In the genomic region with DNA sequence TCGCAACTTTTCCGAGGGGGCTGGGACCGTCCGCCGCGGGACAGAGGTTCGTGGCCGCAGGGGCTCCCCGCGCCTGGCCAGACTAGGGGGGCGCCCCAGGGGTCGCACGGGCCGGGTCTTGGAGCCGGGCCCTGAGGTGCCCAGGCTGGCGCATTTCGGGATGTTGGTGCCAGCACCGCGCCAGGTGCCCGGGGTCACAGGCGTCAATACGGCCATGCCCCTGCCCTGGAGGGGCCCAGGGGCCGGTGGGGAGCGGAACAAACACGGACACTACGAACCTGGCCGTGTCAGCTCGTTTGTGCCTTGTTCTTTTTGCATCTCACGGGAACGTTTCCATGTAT, we compare ENCODE assay signal across 9 cellular contexts. TPM values are rescaled to one million over a fixed set of nuclear protein-coding genes. Genes with fewer than 3 reads are reported as not detected.
DNase-seq lines count a peak whose midpoint lies in the region; ATAC-seq, FAIRE-seq and TF ChIP-seq lines count a peak whose summit lies in the region.
"Had no signal": no experiment of that assay in that cellular context is flagged by ENCODE, and none has a peak within 500 bp of the region (broad histone marks: within the 10 kb centered on the region; RNA-seq: fewer than 3 reads in every experiment).

No MANE protein-coding gene starts in this region.

- peak overlapping the region; percentile 78 for H3K4me2 ChIP-seq in keratinocyte (ENCODE audit: control insufficient read depth, extremely low read depth, insufficient read depth, low read depth, low read length)

- TF ChIP-seq CTCF in keratinocyte (optimal IDR thresholded peaks at IDR 0.05 in 1 of 3, IDR thresholded peaks at IDR 0.05 in 1 of 3, conservative IDR thresholded peaks at IDR 0.05 in 1 of 3; ENCODE audit: extremely low read depth in 1 of 3, insufficient read depth in 2 of 3, low read length in 3 of 3) (no peak), testis (IDR thresholded peaks at IDR 0.05) (no peak)

- no peak for DNase-seq in T-helper 2 cell treated with Interferon-gamma antibody and Interleukin-4, amounts not matched to agents 5 μg/mL and 100 μg/mL, for 36 hours (ENCODE audit: low spot score)
- DNase-seq in T-helper 2 cell = no peak
- DNase-seq in keratinocyte (ENCODE audit: low read depth, low spot score) = no peak
- DNase-seq in testis = no peak
- no peak for DNase-seq in epidermal melanocyte (ENCODE audit: insufficient read length, low spot score)
- DNase-seq in head of caudate nucleus = no peak

- no peak overlapping the region for H3K9ac ChIP-seq in keratinocyte (ENCODE audit: control insufficient read depth, extremely low read depth, insufficient read depth, low read length)

- ATAC-seq in HG03097 (IDR thresholded peaks at IDR 0.05; ENCODE audit: low FRiP score, unreplicated experiment) = no peak

- H3K4me1 ChIP-seq in keratinocyte (ENCODE audit: control insufficient read depth, extremely low read depth, insufficient read depth, low read length) = no peaks in the 10 kb centered on the region
- no peaks in the 10 kb centered on the region for H3K4me1 ChIP-seq in testis

- H3K36me3 ChIP-seq in keratinocyte (ENCODE audit: control insufficient read depth in 2 of 2, extremely low read depth in 1 of 2, insufficient read depth in 2 of 2, low read length in 2 of 2) (no peaks in the 10 kb centered on the region), testis (ENCODE audit: low read depth, missing control alignments) (no peaks in the 10 kb centered on the region)

- H3K4me3 ChIP-seq in keratinocyte (ENCODE audit: control insufficient read depth in 2 of 3, extremely low read depth in 1 of 3, insufficient read depth in 2 of 3, low read depth in 1 of 3, low read length in 3 of 3) (peak overlapping the region; percentile 7 to 27 (median 15)), testis (peak overlapping the region; percentile 55 to 62)

- H3K4me1 Mint-ChIP-seq in T-helper 2 cell treated with Interferon-gamma antibody and Interleukin-4, amounts not matched to agents 5 μg/mL and 100 μg/mL, for 36 hours (ENCODE audit: low read depth) = peaks cover 28% of the 10 kb centered on the region
- H3K4me1 Mint-ChIP-seq in activated naive CD8-positive, alpha-beta T cell (ENCODE audit: low read depth) = peaks cover 16% of the 10 kb centered on the region

- peaks cover 5% of the 10 kb centered on the region for H3K36me3 Mint-ChIP-seq in T-helper 2 cell treated with Interferon-gamma antibody and Interleukin-4, amounts not matched to agents 5 μg/mL and 100 μg/mL, for 36 hours (ENCODE audit: low read depth)
- no peaks in the 10 kb centered on the region for H3K36me3 Mint-ChIP-seq in activated naive CD8-positive, alpha-beta T cell

- H3K27ac ChIP-seq in keratinocyte (ENCODE audit: control insufficient read depth, insufficient read depth, low read length) = no peak overlapping the region
- peak overlapping the region in 1 of 2 donors; percentile 18 for H3K27ac ChIP-seq in testis

- no peak overlapping the region for H2AFZ ChIP-seq in keratinocyte (ENCODE audit: control insufficient read depth, low read length)

- H3K9me3 Mint-ChIP-seq in T-helper 2 cell treated with Interferon-gamma antibody and Interleukin-4, amounts not matched to agents 5 μg/mL and 100 μg/mL, for 36 hours = no peaks in the 10 kb centered on the region
- no peaks in the 10 kb centered on the region for H3K9me3 Mint-ChIP-seq in activated naive CD8-positive, alpha-beta T cell (ENCODE audit: low read depth)

- 2 to 3% methylated on average over 5 to 15 of the region's 30 CpGs for WGBS in testis, 2 donors

- H3K27ac Mint-ChIP-seq in T-helper 2 cell treated with Interferon-gamma antibody and Interleukin-4, amounts not matched to agents 5 μg/mL and 100 μg/mL, for 36 hours = peak overlapping the region; percentile 85
- no peak overlapping the region for H3K27ac Mint-ChIP-seq in activated naive CD8-positive, alpha-beta T cell

- TF ChIP-seq POLR2A in testis (IDR thresholded peaks at IDR 0.05) = no peak

- H3K9me3 ChIP-seq in keratinocyte (ENCODE audit: control insufficient read depth, low read depth, low read length) (no peaks in the 10 kb centered on the region), testis (no peaks in the 10 kb centered on the region)

- peaks cover 41% of the 10 kb centered on the region for H3K27me3 ChIP-seq in keratinocyte (ENCODE audit: control insufficient read depth, extremely low read depth, insufficient read depth, low read length)
- H3K27me3 ChIP-seq in testis = no peaks in the 10 kb centered on the region

- FAIRE-seq in keratinocyte (lab: Jason Lieb, UNC) = no peak
- FAIRE-seq: A204.1 had no signal

- dilution Hi-C loops in keratinocyte (cut with MboI; ENCODE audit: extremely low pct_ligation_motif_present, low sequenced_read_pairs) = no loop called here

- H4K20me1 ChIP-seq in keratinocyte (ENCODE audit: control insufficient read depth, extremely low read depth, insufficient read depth, low read length) = no peaks in the 10 kb centered on the region

- no peaks in the 10 kb centered on the region for H3K79me2 ChIP-seq in keratinocyte (ENCODE audit: control insufficient read depth, insufficient read depth, low read length)

- H3K9me1 ChIP-seq in keratinocyte (ENCODE audit: control insufficient read depth, extremely low read depth, insufficient read depth, low read length) = no peaks in the 10 kb centered on the region

- peaks cover 20% of the 10 kb centered on the region for H3K27me3 Mint-ChIP-seq in T-helper 2 cell treated with Interferon-gamma antibody and Interleukin-4, amounts not matched to agents 5 μg/mL and 100 μg/mL, for 36 hours (ENCODE audit: low read depth)
- H3K27me3 Mint-ChIP-seq in activated naive CD8-positive, alpha-beta T cell = peaks cover 31% of the 10 kb centered on the region

- peak overlapping the region; percentile 93 for H3K4me3 Mint-ChIP-seq in T-helper 2 cell treated with Interferon-gamma antibody and Interleukin-4, amounts not matched to agents 5 μg/mL and 100 μg/mL, for 36 hours
- H3K4me3 Mint-ChIP-seq in activated naive CD8-positive, alpha-beta T cell = peak overlapping the region; percentile 82

- intact Hi-C loops in testis (cut with DNase I; ENCODE audit: low total_unique reads) (no loop called here), head of caudate nucleus (cut with DNase I) (no loop called here)

RNA-seq across cellular contexts. Expression of gene TM6SF1, which starts 0.4 kb away (rescaled TPM):
- polyA plus RNA-seq in keratinocyte (0.05 TPM in 1 of 3 replicates, not detected in the others), testis (ENCODE audit: insufficient read depth, low read depth, low replicate concordance) (9.7 TPM)
- polyA plus RNA-seq in keratinocyte (2011; ENCODE audit: low read depth) = not detected
- polyA plus RNA-seq in keratinocyte (2011; cell fraction: cytosol; rRNA removed) = 0.05 TPM in 1 of 2 replicates, not detected in the other
- not detected in 2 replicates for polyA plus RNA-seq in keratinocyte (2011; cell fraction: nucleus; rRNA removed)
- polyA plus RNA-seq in keratinocyte (2012; ENCODE audit: low replicate concordance) = not detected in 2 replicates
- polyA minus RNA-seq in keratinocyte = not detected in 3 replicates
- polyA minus RNA-seq in keratinocyte (2011; cell fraction: cytosol; rRNA and poly(A)+ RNA removed) = not detected
- not detected in 2 replicates for polyA minus RNA-seq in keratinocyte (2011; cell fraction: nucleus; rRNA and poly(A)+ RNA removed)
- total RNA-seq in testis = 1 to 10 TPM; 3.0 to 5.0 TPM

RNA-seq across cellular contexts. Expression of gene BTBD1, which starts 40.8 kb away (rescaled TPM):
- polyA plus RNA-seq in keratinocyte (37.8 to 70.5 TPM (median 58.7 TPM) in 3 replicates), testis (ENCODE audit: insufficient read depth, low read depth, low replicate concordance) (118 TPM)
- 30.1 TPM for polyA plus RNA-seq in keratinocyte (2011; ENCODE audit: low read depth)
- polyA plus RNA-seq in keratinocyte (2011; cell fraction: cytosol; rRNA removed) = 42.4 and 82.9 TPM in 2 replicates
- polyA plus RNA-seq in keratinocyte (2011; cell fraction: nucleus; rRNA removed) = 32.7 and 39.3 TPM in 2 replicates
- 31.3 and 37.9 TPM in 2 replicates for polyA plus RNA-seq in keratinocyte (2012; ENCODE audit: low replicate concordance)
- polyA minus RNA-seq in keratinocyte = 12.1 to 78.3 TPM (median 44.4 TPM) in 3 replicates
- 69.8 TPM for polyA minus RNA-seq in keratinocyte (2011; cell fraction: cytosol; rRNA and poly(A)+ RNA removed)
- polyA minus RNA-seq in keratinocyte (2011; cell fraction: nucleus; rRNA and poly(A)+ RNA removed) = 25.6 and 47.0 TPM in 2 replicates
- total RNA-seq in testis = 100 to 1,000 TPM in 1 of 2 donors, 10 to 100 TPM in 1; 94.6 to 104 TPM

Comparison
In these comparisons a context has a peak if more than half of its experiments do, and no peak if none do; other contexts are left out.
1. RNA of gene TM6SF1, which starts 0.4 kb away (polyA plus RNA-seq): 9.7 TPM in testis (single experiment); 0.05 TPM in keratinocyte; every median in the first group is over 10 times any median in the second.